9 cellular contexts compared by ENCODE assay signal in genomic region chr6:13397359-13398080, GRCh38.
DNase-seq lines count a peak whose midpoint lies in the region; ATAC-seq and TF ChIP-seq lines count a peak whose summit lies in the region.
"Had no signal": no experiment of that assay in that cellular context is flagged by ENCODE, and none has a peak within 500 bp of the region (broad histone marks: within the 10 kb centered on the region; RNA-seq: fewer than 3 reads in every experiment).

No MANE protein-coding gene starts in this region.

- peaks cover 30% of the 10 kb centered on the region for H3K4me1 Mint-ChIP-seq in dendritic cell treated with granulocyte-macrophage colony-stimulating factor and Interleukin-4, amounts not matched to agents 40 ng/mL and 50 ng/mL, for 4 days (ENCODE audit: low read depth)
- H3K4me1 Mint-ChIP-seq in nephron progenitor cell = peaks cover 18% of the 10 kb centered on the region
- H3K4me1 Mint-ChIP-seq: activated naive CD4-positive, alpha-beta T cell treated with anti-CD3 and anti-CD28 coated beads, Interleukin-2, amount 50 U/mL, for 24 hours had no signal

- H3K27me3 Mint-ChIP-seq in dendritic cell treated with granulocyte-macrophage colony-stimulating factor and Interleukin-4, amounts not matched to agents 40 ng/mL and 50 ng/mL, for 4 days = no peaks in the 10 kb centered on the region
- H3K27me3 Mint-ChIP-seq in nephron progenitor cell (ENCODE audit: low read depth, poor library complexity) = peaks cover 1% of the 10 kb centered on the region
- H3K27me3 Mint-ChIP-seq: activated naive CD4-positive, alpha-beta T cell treated with anti-CD3 and anti-CD28 coated beads, Interleukin-2, amount 50 U/mL, for 24 hours had no signal

- no peaks in the 10 kb centered on the region for H3K36me3 Mint-ChIP-seq in dendritic cell treated with granulocyte-macrophage colony-stimulating factor and Interleukin-4, amounts not matched to agents 40 ng/mL and 50 ng/mL, for 4 days (ENCODE audit: low read depth)
- H3K36me3 Mint-ChIP-seq in nephron progenitor cell (ENCODE audit: low read depth) = no peaks in the 10 kb centered on the region
- H3K36me3 Mint-ChIP-seq: activated naive CD4-positive, alpha-beta T cell treated with anti-CD3 and anti-CD28 coated beads, Interleukin-2, amount 50 U/mL, for 24 hours had no signal

- no peaks in the 10 kb centered on the region for H3K27me3 ChIP-seq in tibial artery

- ATAC-seq in GM21528 (IDR thresholded peaks at IDR 0.05; ENCODE audit: low FRiP score, unreplicated experiment) = peak; percentile 55

- peak; percentile 70 for DNase-seq in GM10266 (ENCODE audit: extremely low spot score)
- DNase-seq in HS-27A (ENCODE audit: low read depth) = peak; percentile 46
- DNase-seq in tibial artery = no peak
- no peak for DNase-seq in nephron progenitor cell
- DNase-seq in stimulated activated CD4-positive, alpha-beta T cell treated with anti-CD3 and anti-CD28 coated beads, Interleukin-15, amount 100 ng/mL, for 24 hours = no peak
- no peak for DNase-seq in activated naive CD4-positive, alpha-beta T cell treated with anti-CD3 and anti-CD28 coated beads, Interleukin-2, amount 50 U/mL, for 16 hours

- H3K27ac Mint-ChIP-seq in dendritic cell treated with granulocyte-macrophage colony-stimulating factor and Interleukin-4, amounts not matched to agents 40 ng/mL and 50 ng/mL, for 4 days = peak overlapping the region; percentile 84
- no peak overlapping the region for H3K27ac Mint-ChIP-seq in nephron progenitor cell
- H3K27ac Mint-ChIP-seq: activated naive CD4-positive, alpha-beta T cell treated with anti-CD3 and anti-CD28 coated beads, Interleukin-2, amount 50 U/mL, for 24 hours had no signal

- no peak overlapping the region for H3K4me3 Mint-ChIP-seq in dendritic cell treated with granulocyte-macrophage colony-stimulating factor and Interleukin-4, amounts not matched to agents 40 ng/mL and 50 ng/mL, for 4 days
- H3K4me3 Mint-ChIP-seq in nephron progenitor cell = no peak overlapping the region
- H3K4me3 Mint-ChIP-seq: activated naive CD4-positive, alpha-beta T cell treated with anti-CD3 and anti-CD28 coated beads, Interleukin-2, amount 50 U/mL, for 24 hours had no signal

- peaks cover 0 to 59% (median 26%) of the 10 kb centered on the region in 4 donors for H3K4me1 ChIP-seq in tibial artery

- H3K4me3 ChIP-seq in tibial artery = no peak overlapping the region

- peak overlapping the region; percentile 60 to 71 for H3K27ac ChIP-seq in tibial artery

- H3K9me3 ChIP-seq in tibial artery = no peaks in the 10 kb centered on the region

- no peaks in the 10 kb centered on the region for H3K36me3 ChIP-seq in tibial artery

- peak; percentile 10 for TF ChIP-seq CTCF in GM10266 (IDR thresholded peaks at IDR 0.05; ENCODE audit: control insufficient read depth, insufficient read depth, low read depth, missing control alignments)
- no peak for TF ChIP-seq CTCF in tibial artery (IDR thresholded peaks at IDR 0.05)
- TF ChIP-seq CTCF in nephron progenitor cell (IDR thresholded peaks at IDR 0.05) = no peak

- intact Hi-C loops in dendritic cell treated with granulocyte-macrophage colony-stimulating factor and Interleukin-4, amounts not matched to agents 40 ng/mL and 50 ng/mL, for 4 days (cut with micrococcal nuclease) = no loop called here
- intact Hi-C loops in tibial artery (cut with DNase I; ENCODE audit: low total_unique reads) = no loop called here

- no peaks in the 10 kb centered on the region for H3K9me3 Mint-ChIP-seq in dendritic cell treated with granulocyte-macrophage colony-stimulating factor and Interleukin-4, amounts not matched to agents 40 ng/mL and 50 ng/mL, for 4 days
- H3K9me3 Mint-ChIP-seq in nephron progenitor cell = peaks cover 1% of the 10 kb centered on the region
- H3K9me3 Mint-ChIP-seq: activated naive CD4-positive, alpha-beta T cell treated with anti-CD3 and anti-CD28 coated beads, Interleukin-2, amount 50 U/mL, for 24 hours had no signal

Comparison
In these comparisons a context has a peak if more than half of its experiments do, and no peak if none do; other contexts are left out.
1. DNase-seq: peak in GM10266 (single experiment) and HS-27A (single experiment); none in tibial artery (0 of 2), nephron progenitor cell (single experiment), stimulated activated CD4-positive, alpha-beta T cell treated with anti-CD3 and anti-CD28 coated beads, Interleukin-15, amount 100 ng/mL, for 24 hours (single experiment) and activated naive CD4-positive, alpha-beta T cell treated with anti-CD3 and anti-CD28 coated beads, Interleukin-2, amount 50 U/mL, for 16 hours (single experiment).